In the genomic region with DNA sequence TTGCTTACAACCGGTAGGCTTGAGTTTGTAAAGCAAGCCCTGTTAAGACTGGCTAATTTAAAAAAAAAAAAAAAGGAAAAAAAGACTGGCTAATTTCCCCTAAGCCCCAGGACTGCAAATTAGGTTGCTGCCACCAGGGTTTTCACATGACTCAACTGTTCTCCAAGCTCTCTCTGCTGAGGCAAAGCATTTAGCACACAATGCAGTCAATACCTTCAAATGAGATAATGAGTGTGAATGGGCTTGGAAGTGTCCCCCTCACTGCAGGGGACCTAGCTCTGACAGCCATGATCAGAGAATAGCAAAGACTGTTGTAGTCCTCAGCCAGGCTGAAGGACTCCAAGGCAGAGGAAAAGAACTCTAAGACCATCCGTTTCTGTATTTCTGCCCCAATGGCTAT, we compare ENCODE assay signal across 19 cellular contexts. TPM values are rescaled to one million over a fixed set of nuclear protein-coding genes. Genes with fewer than 3 reads are reported as not detected.
DNase-seq lines count a peak whose midpoint lies in the region; ATAC-seq, FAIRE-seq and TF ChIP-seq lines count a peak whose summit lies in the region.
"Had no signal": no experiment of that assay in that cellular context is flagged by ENCODE, and none has a peak within 500 bp of the region (broad histone marks: within the 10 kb centered on the region; RNA-seq: fewer than 3 reads in every experiment).

No MANE protein-coding gene starts in this region.

- DNase-seq in AG09309 (ENCODE audit: low read depth) = no peak
- no peak for DNase-seq in HFFc6
- DNase-seq in bronchial epithelial cell (ENCODE audit: low read depth) = no peak
- no peak for DNase-seq in activated CD4-positive, alpha-beta T cell treated with anti-CD3 and anti-CD28 coated beads, Interleukin-2, amount 50 U/mL, for 48 hours
- no peak for DNase-seq in mucosa of descending colon
- DNase-seq: activated CD4-positive, CD25-positive, alpha-beta regulatory T cell treated with anti-CD3 and anti-CD28 coated beads, Interleukin-2, amount 50 U/mL, for 72 hours; activated CD8-positive, alpha-beta memory T cell treated with anti-CD3 and anti-CD28 coated beads, Interleukin-2, amount 10 ng/mL, durations not matched to agents 7 days and 5 days; activated gamma-delta T cell treated with Interleukin-2 at 50 U/mL for 16 hours; Caco-2; GDM1; NCI-H2029 treated with DMSO at 0.1 percent for 48 hours; right cardiac atrium; Right ventricle myocardium superior had no signal

- H3K4me3 Mint-ChIP-seq in HFFc6 = no peak overlapping the region
- H3K4me3 Mint-ChIP-seq: activated CD8-positive, alpha-beta memory T cell treated with anti-CD3 and anti-CD28 coated beads, Interleukin-2, amount 10 ng/mL, durations not matched to agents 7 days and 5 days; nephron had no signal

- H3K36me3 ChIP-seq in bronchial epithelial cell (ENCODE audit: control insufficient read depth, insufficient read depth, low read length) = no peaks in the 10 kb centered on the region
- H3K36me3 ChIP-seq in mesodermal cell (ENCODE audit: control insufficient read depth, insufficient read depth, low read length) = no peaks in the 10 kb centered on the region
- no peaks in the 10 kb centered on the region for H3K36me3 ChIP-seq in mucosa of descending colon (ENCODE audit: low read depth)
- H3K36me3 ChIP-seq: HAP-1 had no signal

- H3K9me3 ChIP-seq in mesodermal cell (ENCODE audit: control insufficient read depth, low read length) (no peaks in the 10 kb centered on the region), mucosa of descending colon (no peaks in the 10 kb centered on the region)
- H3K9me3 ChIP-seq: Caco-2, HAP-1 had no signal

- peaks cover 20% of the 10 kb centered on the region; the same call in 1 of the 2 replicates for H3K36me3 Mint-ChIP-seq in HFFc6 (ENCODE audit: low read depth)
- H3K36me3 Mint-ChIP-seq: activated CD8-positive, alpha-beta memory T cell treated with anti-CD3 and anti-CD28 coated beads, Interleukin-2, amount 10 ng/mL, durations not matched to agents 7 days and 5 days had no signal

- no peaks in the 10 kb centered on the region; the same call in 1 of the 2 replicates for H3K27me3 Mint-ChIP-seq in HFFc6 (ENCODE audit: insufficient read depth)
- H3K27me3 Mint-ChIP-seq: activated CD8-positive, alpha-beta memory T cell treated with anti-CD3 and anti-CD28 coated beads, Interleukin-2, amount 10 ng/mL, durations not matched to agents 7 days and 5 days had no signal

- H3K9me3 Mint-ChIP-seq in HFFc6 = no peaks in the 10 kb centered on the region
- H3K9me3 Mint-ChIP-seq: nephron had no signal

- TF ChIP-seq CTCF in AG09309 (IDR thresholded peaks at IDR 0.05; ENCODE audit: control insufficient read depth, insufficient read depth, low read depth, low read length, missing control alignments) = peak; percentile 5
- peak; percentile 47 for TF ChIP-seq CTCF in HFFc6 (IDR thresholded peaks at IDR 0.05)
- TF ChIP-seq CTCF in bronchial epithelial cell (IDR thresholded peaks at IDR 0.05; ENCODE audit: insufficient read depth, low read length, severe bottlenecking) = peak; percentile 10
- TF ChIP-seq CTCF in mucosa of descending colon (IDR thresholded peaks at IDR 0.05) = no peak

- peak overlapping the region; percentile 10 for H3K27ac ChIP-seq in mesodermal cell (ENCODE audit: low read depth, low read length, severe bottlenecking)

- ATAC-seq in GM18511 (IDR thresholded peaks at IDR 0.05; ENCODE audit: unreplicated experiment) (no peak), mucosa of descending colon (no peak), GM21390 (IDR thresholded peaks at IDR 0.05; ENCODE audit: unreplicated experiment) (no peak)
- ATAC-seq: activated CD8-positive, alpha-beta memory T cell treated with anti-CD3 and anti-CD28 coated beads, Interleukin-2, amount 10 ng/mL, durations not matched to agents 7 days and 5 days; right cardiac atrium had no signal

- no peak for FAIRE-seq in bronchial epithelial cell (lab: Jason Lieb, UNC)
- FAIRE-seq: GM12892 had no signal

- 33 to 60% methylated on average over 1 to 2 of the region's 2 CpGs for WGBS in mesodermal cell (ENCODE audit: insufficient coverage in 2 of 2), 2 experiments

- H3K4me1 Mint-ChIP-seq in HFFc6 (ENCODE audit: low read depth) = peaks cover 49% of the 10 kb centered on the region
- H3K4me1 Mint-ChIP-seq: activated CD8-positive, alpha-beta memory T cell treated with anti-CD3 and anti-CD28 coated beads, Interleukin-2, amount 10 ng/mL, durations not matched to agents 7 days and 5 days; nephron had no signal

- no peaks in the 10 kb centered on the region for H3K27me3 ChIP-seq in bronchial epithelial cell (ENCODE audit: control insufficient read depth, insufficient read depth, low read length)

- no peak overlapping the region for H3K4me3 ChIP-seq in AG09309 (ENCODE audit: control insufficient read depth, low read depth, low read length)
- no peak overlapping the region for H3K4me3 ChIP-seq in bronchial epithelial cell (ENCODE audit: low read depth, low read length)
- no peak overlapping the region for H3K4me3 ChIP-seq in mesodermal cell (ENCODE audit: extremely low read depth, insufficient read depth, low read length, poor library complexity, severe bottlenecking)
- no peak overlapping the region for H3K4me3 ChIP-seq in mucosa of descending colon
- H3K4me3 ChIP-seq: HAP-1 had no signal

- H3K4me1 ChIP-seq in mesodermal cell (ENCODE audit: control insufficient read depth, insufficient read depth, low read length, poor library complexity, severe bottlenecking) (peaks cover 3% of the 10 kb centered on the region), mucosa of descending colon (ENCODE audit: low read depth) (peaks cover 30% of the 10 kb centered on the region)
- H3K4me1 ChIP-seq: HAP-1 had no signal

- H3K27ac Mint-ChIP-seq in HFFc6 = no peak overlapping the region
- H3K27ac Mint-ChIP-seq: activated CD8-positive, alpha-beta memory T cell treated with anti-CD3 and anti-CD28 coated beads, Interleukin-2, amount 10 ng/mL, durations not matched to agents 7 days and 5 days had no signal

- intact Hi-C loops in mucosa of descending colon (cut with DNase I, micrococcal nuclease) = no loop called here

RNA-seq across cellular contexts. Expression of a gene that starts 42.8 kb away (rescaled TPM):
- 10 to 100 TPM in 5 of 6 experiments, 1 to 10 TPM in 1; 9.7 to 13.5 (median 11.7) TPM for total RNA-seq in HFFc6 (2021; fragmentation: NEBNext Ultra II Directional; extraction: Animal tissue kit (Norgen Biotek cat#: 25700))
- total RNA-seq in bronchial epithelial cell = 5.6 and 5.8 TPM in 2 replicates
- polyA plus RNA-seq in mesodermal cell (2013, experiment 1 of 2) = 28.0 TPM
- polyA plus RNA-seq in mesodermal cell (2013, experiment 2 of 2) = 24.4 TPM
- 10 to 100 TPM; 26.2 to 39.4 (median 27.8) TPM for total RNA-seq in mucosa of descending colon
